ENCODE assay signal across 9 cellular contexts in genomic region chr6:28673800-28674671, GRCh38.
DNase-seq lines count a peak whose midpoint lies in the region; ATAC-seq, FAIRE-seq and TF ChIP-seq lines count a peak whose summit lies in the region.
"Had no signal": no experiment of that assay in that cellular context is flagged by ENCODE, and none has a peak within 500 bp of the region (broad histone marks: within the 10 kb centered on the region; RNA-seq: fewer than 3 reads in every experiment).

No MANE protein-coding gene starts in this region.

- H3K4me3 ChIP-seq in WI38 (ENCODE audit: low read depth, low read length) (peak overlapping the region; percentile 66), epithelial cell of esophagus (ENCODE audit: low read length) (peak overlapping the region; percentile 47), pancreas (peak overlapping the region in 1 of 4 donors; percentile 17)

- H3K27ac ChIP-seq in pancreas, result no peak overlapping the region

- H3K4me1 ChIP-seq in pancreas, result no peaks in the 10 kb centered on the region

- no peak for FAIRE-seq in pancreas (lab: Jason Lieb, UNC)
- FAIRE-seq: frontal cortex had no signal

- TF ChIP-seq CTCF in WI38 (IDR thresholded peaks at IDR 0.05; ENCODE audit: low read depth, low read length) (no peak), epithelial cell of esophagus (IDR thresholded peaks at IDR 0.05; ENCODE audit: insufficient read depth, low read depth, low read length, missing control alignments) (no peak), pancreas (IDR thresholded peaks at IDR 0.05) (no peak)

- WGBS in pancreas, 2 donors, result 3 to 4% methylated on average over 44 of the region's 44 CpGs

- DNase-seq in NK-92 treated with Interleukin-12 subunit alpha and Interleukin-12 subunit beta, amount 100 ng/mL, for 24 hours (lab: John Stamatoyannopoulos, UW), result peak; percentile 4
- DNase-seq in NK-92 (lab: John Stamatoyannopoulos, UW; ENCODE audit: unreplicated experiment) (no peak), NCI-H1092 treated with DMSO at 0.1 percent for 48 hours (lab: John Stamatoyannopoulos, UW) (peak; percentile 37), epithelial cell of esophagus (ENCODE audit: low read depth) (peak; percentile 77), pancreas (peak in 1 of 6 donors; percentile 19)
- no peak for DNase-seq in effector CD4-positive, alpha-beta T cell

- H3K36me3 ChIP-seq in pancreas, result no peaks in the 10 kb centered on the region

- peak in 3 of 4 donors; percentile 65 to 71 (median 69) for ATAC-seq in pancreas
- ATAC-seq in HG03457 (IDR thresholded peaks at IDR 0.05; ENCODE audit: unreplicated experiment), result no peak

- peaks cover 0 to 24% (median 4%) of the 10 kb centered on the region in 4 donors for H3K27me3 ChIP-seq in pancreas

- intact Hi-C loops in pancreas (cut with DNase I), result no loop called here

- no peaks in the 10 kb centered on the region for H3K9me3 ChIP-seq in pancreas

Comparison
In these comparisons a context has a peak if more than half of its experiments do, and no peak if none do; other contexts are left out.
1. DNase-seq: peak in NK-92 treated with Interleukin-12 subunit alpha and Interleukin-12 subunit beta, amount 100 ng/mL, for 24 hours (single experiment), NCI-H1092 treated with DMSO at 0.1 percent for 48 hours (single experiment) and epithelial cell of esophagus (single experiment); none in NK-92 (single experiment) and effector CD4-positive, alpha-beta T cell (single experiment).